Comparison of ENCODE assay signal across 8 cellular contexts in the genomic region with DNA sequence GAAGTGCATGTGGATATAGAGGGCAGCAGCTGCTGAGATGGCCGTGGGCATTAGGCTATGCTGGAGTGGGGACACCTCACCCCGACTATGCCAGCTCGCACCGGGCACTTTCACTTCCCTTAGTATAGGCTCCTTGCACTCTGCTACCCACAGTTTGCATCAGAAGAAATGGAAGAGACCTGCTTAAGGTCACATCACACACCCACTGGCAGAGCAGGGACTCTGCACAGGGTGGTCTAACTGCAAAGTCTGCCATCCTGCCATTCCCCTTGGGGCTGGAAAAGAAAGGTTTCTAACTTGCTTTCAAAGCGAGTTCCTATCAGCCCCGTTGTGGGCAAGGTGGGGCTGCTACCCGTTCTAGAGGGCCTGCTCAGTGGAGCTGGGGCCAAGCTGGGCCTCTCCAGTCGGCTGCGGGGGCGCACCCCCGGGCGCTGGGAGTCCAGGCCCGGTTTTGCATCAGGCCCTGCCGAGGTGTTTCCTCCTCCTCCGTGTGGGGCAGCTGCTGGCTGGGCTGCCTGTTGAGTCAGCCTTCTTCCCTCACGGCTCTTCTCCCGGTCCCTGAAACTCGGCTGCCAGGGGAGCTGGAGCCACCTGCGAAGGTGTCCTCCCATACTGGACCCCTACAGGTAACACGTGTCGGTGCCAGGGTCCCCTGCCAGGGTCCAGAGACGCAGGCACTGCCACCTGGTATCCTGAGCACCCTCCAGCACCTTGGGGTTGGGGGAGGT. TPM values are rescaled to one million over a fixed set of nuclear protein-coding genes. Genes with fewer than 3 reads are reported as not detected.
DNase-seq lines count a peak whose midpoint lies in the region; ATAC-seq and TF ChIP-seq lines count a peak whose summit lies in the region.

A gene with protein sequence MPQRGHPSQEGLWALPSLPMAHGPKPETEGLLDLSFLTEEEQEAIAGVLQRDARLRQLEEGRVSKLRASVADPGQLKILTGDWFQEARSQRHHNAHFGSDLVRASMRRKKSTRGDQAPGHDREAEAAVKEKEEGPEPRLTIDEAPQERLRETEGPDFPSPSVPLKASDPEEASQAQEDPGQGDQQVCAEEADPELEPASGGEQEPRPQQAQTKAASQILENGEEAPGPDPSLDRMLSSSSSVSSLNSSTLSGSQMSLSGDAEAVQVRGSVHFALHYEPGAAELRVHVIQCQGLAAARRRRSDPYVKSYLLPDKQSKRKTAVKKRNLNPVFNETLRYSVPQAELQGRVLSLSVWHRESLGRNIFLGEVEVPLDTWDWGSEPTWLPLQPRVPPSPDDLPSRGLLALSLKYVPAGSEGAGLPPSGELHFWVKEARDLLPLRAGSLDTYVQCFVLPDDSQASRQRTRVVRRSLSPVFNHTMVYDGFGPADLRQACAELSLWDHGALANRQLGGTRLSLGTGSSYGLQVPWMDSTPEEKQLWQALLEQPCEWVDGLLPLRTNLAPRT (plus strand): TSS at position 498 of the 728 bp plus-strand sequence. CDS start 3,313 bp downstream, outside the sequence.

- H3K27ac ChIP-seq in colonic mucosa, result peak within 1 kb of the TSS; percentile 46
- no peak within 1 kb of the TSS for H3K27ac ChIP-seq in thoracic aorta
- no peak within 1 kb of the TSS for H3K27ac ChIP-seq in tibial artery

- ATAC-seq in HG02610 (IDR thresholded peaks at IDR 0.05; ENCODE audit: unreplicated experiment), result peak; percentile 44
- no peak for ATAC-seq in thoracic aorta (ENCODE audit: insufficient number of reproducible peaks, low FRiP score, low read depth)

- DNase-seq in G401 (ENCODE audit: low spot score) (peak; percentile 82), NCI-H446 treated with DMSO at 0.1 percent for 48 hours (lab: John Stamatoyannopoulos, UW) (peak; percentile 19), colonic mucosa (peak; percentile 74), lung microvascular endothelial cell (ENCODE audit: low read depth in 2 of 2) (peak; percentile 23 to 41), thoracic aorta (ENCODE audit: low spot score) (no peak), tibial artery (no peak)
- DNase-seq in activated CD4-positive, CD25-positive, alpha-beta regulatory T cell treated with anti-CD3 and anti-CD28 coated beads, Interleukin-2, amount 50 U/mL, for 72 hours, result peak; percentile 58

- intact Hi-C loops in colonic mucosa (cut with DNase I), result no loop called here
- intact Hi-C loops in tibial artery (cut with DNase I; ENCODE audit: low total_unique reads), result no loop called here

- H3K4me3 ChIP-seq in colonic mucosa, result peak within 1 kb of the TSS; percentile 36
- H3K4me3 ChIP-seq in thoracic aorta, result peak within 1 kb of the TSS; percentile 26
- no peak within 1 kb of the TSS for H3K4me3 ChIP-seq in tibial artery

- H3K9me3 ChIP-seq in colonic mucosa (no peaks in the 10 kb centered on the region), thoracic aorta (no peaks in the 10 kb centered on the region), tibial artery (no peaks in the 10 kb centered on the region)

- H3K9ac ChIP-seq in colonic mucosa (ENCODE audit: low read depth in 2 of 2, low read length in 2 of 2), result peak within 1 kb of the TSS; percentile 74 to 78

- in situ Hi-C loops in G401 (cut with HindIII; ENCODE audit: low sequenced_read_pairs), result no loop called here

- H3K36me3 ChIP-seq in colonic mucosa (no peaks in the 10 kb centered on the region), thoracic aorta (peaks cover 9% of the 10 kb centered on the region), tibial artery (peaks cover 2 to 10% (median 3%) of the 10 kb centered on the region in 3 donors)

- H3K27me3 ChIP-seq in colonic mucosa (no peaks in the 10 kb centered on the region), thoracic aorta (replicated peaks; ENCODE audit: insufficient read depth) (no peaks in the 10 kb centered on the region), tibial artery (no peaks in the 10 kb centered on the region)

- H3K4me1 ChIP-seq in colonic mucosa, result no peaks in the 10 kb centered on the region
- no peaks in the 10 kb centered on the region for H3K4me1 ChIP-seq in thoracic aorta (ENCODE audit: control insufficient read depth in 1 of 2, low read depth in 2 of 2)
- H3K4me1 ChIP-seq in tibial artery, result no peaks in the 10 kb centered on the region

- TF ChIP-seq CTCF in colonic mucosa (IDR thresholded peaks at IDR 0.05), result no peak
- no peak for TF ChIP-seq CTCF in thoracic aorta (IDR thresholded peaks at IDR 0.05)
- TF ChIP-seq CTCF in tibial artery (IDR thresholded peaks at IDR 0.05), result no peak

RNA-seq across cellular contexts. Expression of the gene that starts here (rescaled TPM):
- 38.2 and 44.0 TPM in 2 replicates for total RNA-seq in G401 (2014; rRNA removed; shearing (Covaris generic))
- 10 to 100 TPM; 15.6 to 17.4 TPM for total RNA-seq in colonic mucosa
- 0.22 TPM in 1 of 2 replicates, not detected in the other for total RNA-seq in lung microvascular endothelial cell
- 1 to 10 TPM; 4.1 to 5.5 TPM for total RNA-seq in thoracic aorta

Comparison
In these comparisons a context has a peak if more than half of its experiments do, and no peak if none do; other contexts are left out.
1. Peak in DNase-seq in lung microvascular endothelial cell; RNA of the gene not detected or under 1 TPM.
2. DNase-seq: peak in G401 (single experiment), NCI-H446 treated with DMSO at 0.1 percent for 48 hours (single experiment), activated CD4-positive, CD25-positive, alpha-beta regulatory T cell treated with anti-CD3 and anti-CD28 coated beads, Interleukin-2, amount 50 U/mL, for 72 hours (single experiment) and colonic mucosa (single experiment); none in thoracic aorta (single experiment) and tibial artery (0 of 2).
3. H3K4me3 ChIP-seq: peak in colonic mucosa (single experiment) and thoracic aorta (single experiment); none in tibial artery (0 of 2).